ENCODE assay signal across 12 cellular contexts in genomic region chr17:42392664-42393415, GRCh38. TPM values are rescaled to one million over a fixed set of nuclear protein-coding genes. Genes with fewer than 3 reads are reported as not detected.
DNase-seq lines count a peak whose midpoint lies in the region; ATAC-seq and TF ChIP-seq lines count a peak whose summit lies in the region.
"Had no signal": no experiment of that assay in that cellular context is flagged by ENCODE, and none has a peak within 500 bp of the region (broad histone marks: within the 10 kb centered on the region; RNA-seq: fewer than 3 reads in every experiment).

No MANE protein-coding gene starts in this region.

- H3F3A ChIP-seq in PC-9 (ENCODE audit: insufficient read depth, low read depth): peaks cover 25% of the 10 kb centered on the region

- peak overlapping the region in 1 of 4 donors; percentile 20 for H3K4me3 Mint-ChIP-seq in CD4-positive, CD25-positive, alpha-beta regulatory T cell
- H3K4me3 Mint-ChIP-seq in Calu3 (ENCODE audit: low read depth, unreplicated experiment): peak overlapping the region; percentile 24
- H3K4me3 Mint-ChIP-seq: CD14-positive monocyte had no signal

- H3K4me2 ChIP-seq in PC-9: peak overlapping the region; percentile 30; the same call in 1 of the 2 replicates

- no peaks in the 10 kb centered on the region for H3K36me3 ChIP-seq in CD4-positive, CD25-positive, alpha-beta regulatory T cell (ENCODE audit: control insufficient read depth, insufficient read depth, low read length)
- H3K36me3 ChIP-seq in PC-9 (ENCODE audit: low read depth): no peaks in the 10 kb centered on the region
- no peaks in the 10 kb centered on the region; the same call in 1 of the 2 replicates for H3K36me3 ChIP-seq in WERI-Rb-1
- H3K36me3 ChIP-seq: ovary had no signal

- H3K27ac ChIP-seq in CD4-positive, CD25-positive, alpha-beta regulatory T cell (ENCODE audit: insufficient read depth, low read length, poor library complexity, severe bottlenecking): no peak overlapping the region
- peak overlapping the region; percentile 50 for H3K27ac ChIP-seq in PC-9
- no peak overlapping the region for H3K27ac ChIP-seq in WERI-Rb-1
- H3K27ac ChIP-seq: ovary had no signal

- H3K9me2 ChIP-seq in PC-9 (ENCODE audit: insufficient read depth): no peaks in the 10 kb centered on the region

- POLR2A ChIA-PET in PC-9 (lab: Charles Lee; ENCODE audit: unreplicated experiment): no interaction called here

- ATAC-seq in CD4-positive, CD25-positive, alpha-beta regulatory T cell (ENCODE audit: low read depth in 2 of 2): no peak
- peak; percentile 19 for ATAC-seq in esophagus mucosa

- peaks cover 9% of the 10 kb centered on the region for H3K27me3 Mint-ChIP-seq in CD4-positive, CD25-positive, alpha-beta regulatory T cell
- no peaks in the 10 kb centered on the region for H3K27me3 Mint-ChIP-seq in Calu3 (ENCODE audit: unreplicated experiment)

- peaks cover 3% of the 10 kb centered on the region for H3K36me3 Mint-ChIP-seq in CD4-positive, CD25-positive, alpha-beta regulatory T cell
- H3K36me3 Mint-ChIP-seq in Calu3 (ENCODE audit: insufficient read depth, unreplicated experiment): peaks cover 24% of the 10 kb centered on the region
- H3K36me3 Mint-ChIP-seq: CD14-positive monocyte had no signal

- H3K4me1 Mint-ChIP-seq in CD4-positive, CD25-positive, alpha-beta regulatory T cell: peaks cover 4 to 25% (median 15%) of the 10 kb centered on the region in 4 donors
- peaks cover 41% of the 10 kb centered on the region for H3K4me1 Mint-ChIP-seq in Calu3 (ENCODE audit: low read depth, unreplicated experiment)

- CTCF ChIA-PET in Calu3 (lab: Charles Lee) (interaction anchor here (0.9 kb wide), 2 partner anchors 9 to 69 kb away, joined by 3 read pairs; no protein-coding TSS in a partner anchor), PC-9 (lab: Charles Lee) (interaction anchor here (0.6 kb wide), 1 partner anchor 36 kb away, joined by 4 read pairs; no protein-coding TSS in a partner anchor)

- TF ChIP-seq CTCF in Calu3 (IDR thresholded peaks at IDR 0.05; ENCODE audit: unreplicated experiment) (no peak), PC-9 (conservative IDR thresholded peaks at IDR 0.05) (no peak), WERI-Rb-1 (IDR thresholded peaks at IDR 0.05; ENCODE audit: low read depth, low read length) (no peak)

- no TSS peak for BruUV-seq in Calu3 (replicated peaks; lab: Mats Ljungman, UMichigan)
- BruUV-seq in PC-9 (replicated peaks; lab: Mats Ljungman, UMichigan): no TSS peak

- no peak for DNase-seq in CD4-positive, CD25-positive, alpha-beta regulatory T cell
- DNase-seq in Calu3 (peak; percentile 68), PC-9 (peak in 1 of 2 experiments; percentile 79), WERI-Rb-1 (no peak), hippocampal formation (lab: John Stamatoyannopoulos, UW) (no peak), pons (ENCODE audit: low spot score) (no peak)
- DNase-seq: anterior cingulate cortex, NCI-H1694, OCI-M1 had no signal

- H4K20me1 ChIP-seq in PC-9 (ENCODE audit: insufficient read depth): no peaks in the 10 kb centered on the region

- no peaks in the 10 kb centered on the region for H3K9me3 ChIP-seq in CD4-positive, CD25-positive, alpha-beta regulatory T cell (ENCODE audit: control insufficient read depth in 2 of 2, low read length in 2 of 2)
- H3K9me3 ChIP-seq in PC-9 (ENCODE audit: insufficient read depth, low read depth) (no peaks in the 10 kb centered on the region), WERI-Rb-1 (ENCODE audit: severe bottlenecking) (no peaks in the 10 kb centered on the region)
- H3K9me3 ChIP-seq: ovary had no signal

- peaks cover 2% of the 10 kb centered on the region for H3K4me1 ChIP-seq in CD4-positive, CD25-positive, alpha-beta regulatory T cell (ENCODE audit: control insufficient read depth, insufficient read depth, low read length, poor library complexity, severe bottlenecking)
- peaks cover 19% of the 10 kb centered on the region for H3K4me1 ChIP-seq in PC-9 (replicated peaks; ENCODE audit: insufficient read depth)

- peak overlapping the region in 2 of 3 donors; percentile 1 to 57 for H3K27ac Mint-ChIP-seq in CD4-positive, CD25-positive, alpha-beta regulatory T cell
- peak overlapping the region; percentile 89 for H3K27ac Mint-ChIP-seq in Calu3 (ENCODE audit: unreplicated experiment)

- H3K9me3 Mint-ChIP-seq in CD4-positive, CD25-positive, alpha-beta regulatory T cell: peaks cover 0 to 1% (median 0%) of the 10 kb centered on the region in 7 donors
- H3K9me3 Mint-ChIP-seq in Calu3 (ENCODE audit: low read depth, unreplicated experiment): no peaks in the 10 kb centered on the region
- H3K9me3 Mint-ChIP-seq: CD14-positive monocyte had no signal

- H2AFZ ChIP-seq in PC-9: no peak overlapping the region

- peaks cover 2% of the 10 kb centered on the region; the same call in 1 of the 2 replicates for H3K79me2 ChIP-seq in PC-9 (ENCODE audit: low read depth)

- H3K27me3 ChIP-seq in CD4-positive, CD25-positive, alpha-beta regulatory T cell (ENCODE audit: control insufficient read depth, insufficient read depth, low read length): no peaks in the 10 kb centered on the region
- no peaks in the 10 kb centered on the region for H3K27me3 ChIP-seq in PC-9 (ENCODE audit: insufficient read depth, low read depth)
- H3K27me3 ChIP-seq in WERI-Rb-1 (ENCODE audit: insufficient read depth, low read depth, severe bottlenecking): no peaks in the 10 kb centered on the region
- H3K27me3 ChIP-seq: ovary had no signal

- H3K4me3 ChIP-seq in CD4-positive, CD25-positive, alpha-beta regulatory T cell (ENCODE audit: low read depth, low read length): no peak overlapping the region
- H3K4me3 ChIP-seq in PC-9 (no peak overlapping the region), WERI-Rb-1 (ENCODE audit: low read depth, low read length) (no peak overlapping the region)
- H3K4me3 ChIP-seq: ovary had no signal

- intact Hi-C loops in Calu3 (cut with micrococcal nuclease; ENCODE audit: unreplicated experiment) (no loop called here), PC-9 (cut with micrococcal nuclease; ENCODE audit: unreplicated experiment) (no loop called here)

RNA-seq across cellular contexts. Expression of gene STAT3, which starts 4.6 kb away (rescaled TPM):
- total RNA-seq in CD4-positive, CD25-positive, alpha-beta regulatory T cell: 262 TPM
- 100 to 1,000 TPM; 100 to 125 (median 118) TPM for polyA plus RNA-seq in CD4-positive, CD25-positive, alpha-beta regulatory T cell
- total RNA-seq in Calu3 (2022): 183 and 196 TPM in 2 replicates
- total RNA-seq in PC-9 (2021): 65.2 and 74.6 TPM in 2 replicates
- 191 TPM for total RNA-seq in esophagus mucosa

RNA-seq across cellular contexts. Expression of gene CAVIN1, which starts 30.2 kb away (rescaled TPM):
- 1.1 TPM for total RNA-seq in CD4-positive, CD25-positive, alpha-beta regulatory T cell
- polyA plus RNA-seq in CD4-positive, CD25-positive, alpha-beta regulatory T cell: under 1 TPM; 0.03 to 0.31 (median 0.14) TPM
- total RNA-seq in Calu3 (2022): 4.0 and 6.7 TPM in 2 replicates
- total RNA-seq in PC-9 (2021): 154 and 170 TPM in 2 replicates
- 67.0 TPM for total RNA-seq in esophagus mucosa
- polyA plus RNA-seq: CD14-positive monocyte had no signal
